8 cellular contexts compared by ENCODE assay signal in the genomic region with DNA sequence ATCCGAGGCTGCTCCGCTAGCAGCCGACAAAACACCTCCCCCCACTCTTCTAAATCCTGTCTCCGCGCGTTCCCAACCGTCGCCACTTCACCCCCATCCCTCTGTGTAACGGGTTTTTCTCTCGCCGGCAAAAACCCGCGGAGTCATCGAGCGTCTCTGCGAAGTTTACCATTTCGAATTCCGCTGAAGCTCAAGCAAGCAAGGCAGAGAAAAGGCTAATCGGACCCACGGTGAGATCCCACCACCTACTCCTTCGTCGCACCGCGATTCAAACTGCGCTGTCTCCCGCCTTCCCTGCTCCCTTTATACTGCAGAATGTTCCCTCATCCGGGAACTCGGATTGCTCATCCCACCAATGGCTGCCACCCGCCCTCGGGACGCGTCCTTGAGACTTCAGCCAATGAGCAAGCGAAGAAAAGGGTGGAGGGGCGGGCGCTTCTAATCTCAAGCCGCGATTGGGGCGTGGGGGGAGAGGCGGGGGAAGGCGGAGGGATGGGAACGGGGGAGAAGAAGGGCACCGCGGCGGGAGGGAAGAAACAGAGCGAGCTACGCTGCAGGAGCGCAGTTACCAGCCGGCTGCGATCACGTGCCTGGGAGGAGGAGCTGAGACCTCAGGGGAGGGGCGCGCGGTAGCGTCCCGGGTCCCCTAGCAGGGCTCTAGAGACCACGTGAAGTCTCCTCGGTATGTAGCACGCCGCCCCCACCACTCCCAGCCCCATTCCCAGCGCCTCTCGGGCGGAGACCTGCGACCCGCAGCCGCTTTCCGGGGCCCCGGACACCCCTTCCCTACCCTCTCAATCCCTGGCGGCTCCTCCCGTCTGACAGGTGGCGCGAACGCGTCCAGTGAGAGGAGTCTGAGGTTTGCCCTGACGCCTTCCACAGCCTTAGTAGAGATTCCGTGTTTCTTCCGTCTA. TPM values are rescaled to one million over a fixed set of nuclear protein-coding genes. Genes with fewer than 3 reads are reported as not detected.
DNase-seq lines count a peak whose midpoint lies in the region; ATAC-seq lines count a peak whose summit lies in the region.

A gene (minus strand): TSS at position 277 of the 914 bp plus-strand sequence. CDS start 105 bp downstream, at position 172.

- peak; percentile 59 for ATAC-seq in GM21360 (IDR thresholded peaks at IDR 0.05; ENCODE audit: unreplicated experiment)
- peak; percentile 65 for ATAC-seq in effector memory CD8-positive, alpha-beta T cell (replicated peaks)

- H3K9me3 Mint-ChIP-seq in effector memory CD8-positive, alpha-beta T cell, result no peaks in the 10 kb centered on the region

- H3K36me3 Mint-ChIP-seq in effector memory CD8-positive, alpha-beta T cell (ENCODE audit: insufficient read depth), result peaks cover 9% of the 10 kb centered on the region

- H3K27ac Mint-ChIP-seq in effector memory CD8-positive, alpha-beta T cell, result no peak within 1 kb of the TSS

- DNase-seq in COLO829 (ENCODE audit: low spot score), result peak; percentile 100
- DNase-seq in HT-29 (ENCODE audit: low spot score), result peak; percentile 98
- DNase-seq in NK-92 treated with Interleukin-12 subunit alpha and Interleukin-12 subunit beta, amount 100 ng/mL, for 24 hours (lab: John Stamatoyannopoulos, UW), result peak; percentile 95
- DNase-seq in activated CD8-positive, alpha-beta memory T cell treated with anti-CD3 and anti-CD28 coated beads for 24 hours, result peak; percentile 97
- peak; percentile 90 to 95 (median 91) for DNase-seq in effector memory CD8-positive, alpha-beta T cell
- DNase-seq in lung microvascular endothelial cell (ENCODE audit: low read depth in 2 of 2), result peak; percentile 98 to 99
- peak; percentile 95 to 98 (median 98) for DNase-seq in stimulated activated CD4-positive, alpha-beta T cell treated with anti-CD3 and anti-CD28 coated beads, TNF-alpha, amount 100 ng/mL, for 48 hours (ENCODE audit: low read depth in 3 of 3)

- no peaks in the 10 kb centered on the region for H3K27me3 Mint-ChIP-seq in effector memory CD8-positive, alpha-beta T cell

- H3K4me1 Mint-ChIP-seq in effector memory CD8-positive, alpha-beta T cell (ENCODE audit: low read depth in 2 of 2), result peaks cover 8 to 13% of the 10 kb centered on the region in 2 donors

- H3K4me3 Mint-ChIP-seq in effector memory CD8-positive, alpha-beta T cell, result no peak within 1 kb of the TSS

RNA-seq across cellular contexts. Expression of the gene that starts here (rescaled TPM):
- total RNA-seq in HT-29 (2014; rRNA removed; shearing (Covaris generic)), result 501 and 503 TPM in 2 replicates
- 205 and 321 TPM in 2 replicates for total RNA-seq in lung microvascular endothelial cell

Comparison
In these comparisons a context has a peak if more than half of its experiments do, and no peak if none do; other contexts are left out.
1. Peak in every context shown above with its lines: DNase-seq and ATAC-seq.